21 cellular contexts compared by ENCODE assay signal in the genomic region with DNA sequence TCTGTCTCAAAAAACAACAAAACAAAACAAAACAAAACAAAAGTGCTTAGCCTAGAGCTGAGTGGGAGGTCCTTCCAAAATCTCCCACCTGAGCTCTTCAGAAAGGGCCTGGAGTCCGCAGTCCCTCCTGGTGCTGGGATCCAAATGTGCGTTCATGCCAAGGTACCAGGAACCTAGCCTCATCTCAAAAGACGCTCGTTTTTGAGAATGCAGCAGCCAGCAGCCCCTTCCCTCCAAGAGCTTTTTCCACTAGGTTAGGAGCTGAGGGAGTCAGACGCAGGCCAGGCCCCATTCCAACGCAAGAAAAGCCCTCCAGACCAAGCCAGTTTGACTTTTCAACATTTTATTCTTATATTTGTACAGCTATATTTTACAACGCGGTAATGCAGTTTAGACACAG. TPM values are rescaled to one million over a fixed set of nuclear protein-coding genes. Genes with fewer than 3 reads are reported as not detected.
A peak's percentile ranks its signal among the peaks of the same experiment; 100 is the strongest.
DNase-seq lines count a peak whose midpoint lies in the region; ATAC-seq and TF ChIP-seq lines count a peak whose summit lies in the region.
"Had no signal": no experiment of that assay in that cellular context is flagged by ENCODE, and none has a peak within 500 bp of the region (broad histone marks: within the 10 kb centered on the region; RNA-seq: fewer than 3 reads in every experiment).

No MANE protein-coding gene starts in this region.

- peak in 1 of 2 donors; percentile 8 for TF ChIP-seq POLR2A in gastrocnemius medialis (IDR thresholded peaks at IDR 0.05)

- H3K9ac ChIP-seq in OCI-LY1 (ENCODE audit: low read length) = no peak overlapping the region
- H3K9ac ChIP-seq in muscle layer of colon (ENCODE audit: low read length) = no peak overlapping the region
- H3K9ac ChIP-seq: GM23248 had no signal

- H3K4me1 ChIP-seq in OCI-LY1 (ENCODE audit: insufficient read depth, low read length, severe bottlenecking) = peaks cover 5% of the 10 kb centered on the region
- peaks cover 26% of the 10 kb centered on the region for H3K4me1 ChIP-seq in muscle layer of colon (ENCODE audit: insufficient read depth, low read length)
- H3K4me1 ChIP-seq in gastrocnemius medialis = peaks cover 19 to 29% of the 10 kb centered on the region in 2 donors

- in situ Hi-C loops in gastrocnemius medialis (cut with MboI; ENCODE audit: low sequenced_read_pairs in 4 of 4) = loop anchor here in 3 of 4 donors (25.0 kb wide), 2 partner anchors 1416 to 1784 kb away; partner anchors contain the start of gene TRA2B (in 1 of the 3)

- H3K9me2 ChIP-seq in OCI-LY1 (ENCODE audit: low read depth, low read length) = no peaks in the 10 kb centered on the region

- H3K79me2 ChIP-seq in OCI-LY1 (ENCODE audit: insufficient read depth, low read length) = no peaks in the 10 kb centered on the region

- H2AFZ ChIP-seq in OCI-LY1 (ENCODE audit: low read length) = no peak overlapping the region
- H2AFZ ChIP-seq: GM23248 had no signal

- peaks cover 50% of the 10 kb centered on the region for H3F3A ChIP-seq in OCI-LY1 (ENCODE audit: insufficient read depth, low read length)

- H3K9me3 ChIP-seq in OCI-LY1 (ENCODE audit: low read length) = no peaks in the 10 kb centered on the region
- H3K9me3 ChIP-seq in muscle layer of colon (ENCODE audit: low read length) = no peaks in the 10 kb centered on the region
- H3K9me3 ChIP-seq in gastrocnemius medialis = no peaks in the 10 kb centered on the region
- H3K9me3 ChIP-seq: BLaER1 treated with 17β-estradiol and CSF1 and Interleukin-3, amounts not matched to agents 10 nM and 100 nM had no signal

- H3K27me3 ChIP-seq in H7 (ENCODE audit: control insufficient read depth, insufficient read depth, low read length) (no peaks in the 10 kb centered on the region), OCI-LY1 (ENCODE audit: insufficient read depth, low read length) (no peaks in the 10 kb centered on the region), muscle layer of colon (ENCODE audit: control insufficient read depth in 1 of 2, insufficient read depth in 2 of 2, low read length in 2 of 2) (no peaks in the 10 kb centered on the region), gastrocnemius medialis (no peaks in the 10 kb centered on the region)
- H3K27me3 ChIP-seq: BLaER1 treated with 17β-estradiol and CSF1 and Interleukin-3, amounts not matched to agents 10 nM and 100 nM had no signal

- H3K4me2 ChIP-seq in OCI-LY1 (ENCODE audit: low read length) = no peak overlapping the region
- H3K4me2 ChIP-seq: BLaER1 treated with 17β-estradiol and CSF1 and Interleukin-3, amounts not matched to agents 10 nM and 100 nM had no signal

- TF ChIP-seq CTCF in OCI-LY1 (IDR thresholded peaks at IDR 0.05; ENCODE audit: low read length) (no peak), gastrocnemius medialis (IDR thresholded peaks at IDR 0.05 in 4 of 5, conservative IDR thresholded peaks at IDR 0.05 in 1 of 5) (no peak)

- H4K20me1 ChIP-seq in OCI-LY1 (ENCODE audit: insufficient read depth, low read length) = no peaks in the 10 kb centered on the region

- intact Hi-C loops in gastrocnemius medialis (cut with DNase I; ENCODE audit: low total_unique reads) = loop anchor here (2.0 kb wide), 1 partner anchor 18 kb away; the partner anchor contains the start of gene RTP2

- no peaks in the 10 kb centered on the region for H3K36me3 ChIP-seq in H7 (replicated peaks; ENCODE audit: control insufficient read depth, insufficient read depth, low read length)
- H3K36me3 ChIP-seq in OCI-LY1 (ENCODE audit: insufficient read depth, low read length) = peaks cover 60% of the 10 kb centered on the region
- H3K36me3 ChIP-seq in muscle layer of colon (ENCODE audit: insufficient read depth, low read length) = peaks cover 44% of the 10 kb centered on the region
- H3K36me3 ChIP-seq in gastrocnemius medialis = peaks cover 4 to 49% of the 10 kb centered on the region in 2 donors

- peak; percentile 25 for DNase-seq in H7
- DNase-seq in gastrocnemius medialis = no peak
- no peak for DNase-seq in A172 (ENCODE audit: low spot score)
- DNase-seq in inferior parietal cortex (ENCODE audit: extremely low spot score) = no peak
- no peak for DNase-seq in HuH-7.5 (ENCODE audit: low spot score)
- DNase-seq: 8988T; CD8-positive, alpha-beta T cell; COR-L47; DMS 273 treated with DMSO at 0.1 percent for 48 hours; DMS53; DND-41; EL; GM23248; HFFc6 had no signal

- no peak for ATAC-seq in gastrocnemius medialis
- ATAC-seq: CD8-positive, alpha-beta T cell; GM12878; HCT116 had no signal

- H3K4me3 ChIP-seq in H7 (ENCODE audit: insufficient read depth, low read depth, low read length) (no peak overlapping the region), OCI-LY1 (ENCODE audit: low read depth, low read length, poor library complexity, severe bottlenecking) (no peak overlapping the region), muscle layer of colon (ENCODE audit: low read depth in 1 of 2, low read length in 2 of 2) (no peak overlapping the region), gastrocnemius medialis (no peak overlapping the region)
- H3K4me3 ChIP-seq: BLaER1 treated with 17β-estradiol and CSF1 and Interleukin-3, amounts not matched to agents 10 nM and 100 nM; GM12878; GM23248 had no signal

- peak overlapping the region; percentile 4 for H3K27ac ChIP-seq in OCI-LY1 (ENCODE audit: low read depth, low read length, poor library complexity, severe bottlenecking)
- peak overlapping the region; percentile 0 for H3K27ac ChIP-seq in muscle layer of colon (ENCODE audit: low read depth, low read length)
- H3K27ac ChIP-seq in gastrocnemius medialis = peak overlapping the region; percentile 80 to 88 (median 81)
- H3K27ac ChIP-seq: BLaER1 treated with 17β-estradiol and CSF1 and Interleukin-3, amounts not matched to agents 10 nM and 100 nM; GM23248 had no signal

RNA-seq across cellular contexts. Expression of gene RTP2, which starts 18.7 kb away (rescaled TPM):
- not detected in 2 replicates for total RNA-seq in H7 (2014; rRNA removed; shearing (Covaris generic))
- 1 to 10 TPM in 3 of 4 donors, not detected in 1; 1.9 to 3.1 (median 2.3) TPM for total RNA-seq in gastrocnemius medialis
- total RNA-seq in A172 (2014; rRNA removed; shearing (Covaris generic)) = not detected in 2 replicates
- total RNA-seq: B cell; CD8-positive, alpha-beta T cell; G401; GM12878; GM23248; HFFc6 had no signal

RNA-seq across cellular contexts. Expression of gene BCL6, which starts 24.2 kb away (rescaled TPM):
- total RNA-seq in H7 (2014; rRNA removed; shearing (Covaris generic)) = 2.8 and 6.8 TPM in 2 replicates
- total RNA-seq in gastrocnemius medialis = 100 to 1,000 TPM; 223 to 363 (median 292) TPM
- total RNA-seq in A172 (2014; rRNA removed; shearing (Covaris generic)) = 3.2 and 4.6 TPM in 2 replicates

RNA-seq across cellular contexts. Expression of gene SST, which starts 50.9 kb away (rescaled TPM):
- total RNA-seq in H7 (2014; rRNA removed; shearing (Covaris generic)) = 0.45 TPM in 1 of 2 replicates, not detected in the other
- not detected for total RNA-seq in gastrocnemius medialis
- not detected in 2 replicates for total RNA-seq in A172 (2014; rRNA removed; shearing (Covaris generic))
- total RNA-seq: B cell; CD8-positive, alpha-beta T cell; G401; GM23248; HFFc6 had no signal

Comparison
In these comparisons a context has a peak if more than half of its experiments do, and no peak if none do; other contexts are left out.
1. H3K27ac ChIP-seq: peak in every context shown above with its lines; median percentile 81 in gastrocnemius medialis; 4 in OCI-LY1; 0 in muscle layer of colon.
2. RNA of gene BCL6, which starts 24.2 kb away (total RNA-seq): 223 to 363 TPM in gastrocnemius medialis; 3.2 to 4.6 TPM in A172 and 2.8 to 6.8 TPM in H7; every median in the first group is over 10 times any median in the second.